19 cellular contexts compared by ENCODE assay signal in genomic region chr12:32100361-32100760, GRCh38. TPM values are rescaled to one million over a fixed set of nuclear protein-coding genes. Genes with fewer than 3 reads are reported as not detected.
A peak's percentile ranks its signal among the peaks of the same experiment; 100 is the strongest.
DNase-seq lines count a peak whose midpoint lies in the region; TF ChIP-seq lines count a peak whose summit lies in the region.
"Had no signal": no experiment of that assay in that cellular context is flagged by ENCODE, and none has a peak within 500 bp of the region (broad histone marks: within the 10 kb centered on the region; RNA-seq: fewer than 3 reads in every experiment).

No MANE protein-coding gene starts in this region.

- peak overlapping the region; percentile 44 for H2AK5ac ChIP-seq in mesenchymal stem cell (ENCODE audit: low read length, severe bottlenecking)

- H3K36me3 Mint-ChIP-seq in endodermal cell (ENCODE audit: low read depth), result no peaks in the 10 kb centered on the region
- H3K36me3 Mint-ChIP-seq: CD4-positive, alpha-beta memory T cell had no signal

- H3K9me3 Mint-ChIP-seq in endodermal cell, result no peaks in the 10 kb centered on the region
- H3K9me3 Mint-ChIP-seq: CD4-positive, alpha-beta memory T cell; HFFc6 had no signal

- TF ChIP-seq CTCF in endodermal cell (conservative IDR thresholded peaks at IDR 0.05), result no peak
- no peak for TF ChIP-seq CTCF in MM.1S (IDR thresholded peaks at IDR 0.05; ENCODE audit: low read length)
- TF ChIP-seq CTCF in right atrium auricular region (IDR thresholded peaks at IDR 0.05), result no peak

- H3K79me1 ChIP-seq in mesenchymal stem cell (replicated peaks; ENCODE audit: low read length, poor library complexity, severe bottlenecking), result no peaks in the 10 kb centered on the region

- no peak overlapping the region for H3K18ac ChIP-seq in mesenchymal stem cell (ENCODE audit: low read depth in 1 of 2, low read length in 2 of 2)

- H4K8ac ChIP-seq in mesenchymal stem cell (ENCODE audit: low read length), result no peak overlapping the region

- no peaks in the 10 kb centered on the region for H3K79me2 ChIP-seq in MM.1S (ENCODE audit: low read length)

- H3K23ac ChIP-seq in mesenchymal stem cell (ENCODE audit: low read length in 2 of 2), result no peak overlapping the region

- no peaks in the 10 kb centered on the region for H3K36me3 ChIP-seq in ES-I3 (ENCODE audit: insufficient read depth, low read length)
- no peaks in the 10 kb centered on the region for H3K36me3 ChIP-seq in HUES6 (ENCODE audit: control insufficient read depth, insufficient read depth, low read length)
- H3K36me3 ChIP-seq in endodermal cell (ENCODE audit: control insufficient read depth, insufficient read depth, low read length), result no peaks in the 10 kb centered on the region
- no peaks in the 10 kb centered on the region for H3K36me3 ChIP-seq in mesenchymal stem cell (ENCODE audit: control insufficient read depth in 1 of 2, insufficient read depth in 2 of 2, low read depth in 1 of 2, low read length in 2 of 2)
- no peaks in the 10 kb centered on the region for H3K36me3 ChIP-seq in MM.1S (replicated peaks; ENCODE audit: insufficient read depth, low read length)
- no peaks in the 10 kb centered on the region for H3K36me3 ChIP-seq in right atrium auricular region

- H3K4me1 Mint-ChIP-seq in endodermal cell, result peaks cover 15% of the 10 kb centered on the region
- H3K4me1 Mint-ChIP-seq: CD4-positive, alpha-beta memory T cell had no signal

- H4K91ac ChIP-seq in mesenchymal stem cell (ENCODE audit: low read length), result peak overlapping the region; percentile 27

- no peaks in the 10 kb centered on the region for H3K9me3 ChIP-seq in ES-I3 (ENCODE audit: control insufficient read depth, insufficient read depth, low read length)
- H3K9me3 ChIP-seq in HUES6 (ENCODE audit: control insufficient read depth, insufficient read depth, low read depth, low read length), result no peaks in the 10 kb centered on the region
- H3K9me3 ChIP-seq in endodermal cell (ENCODE audit: control insufficient read depth, low read length), result no peaks in the 10 kb centered on the region
- no peaks in the 10 kb centered on the region for H3K9me3 ChIP-seq in mesenchymal stem cell (ENCODE audit: control insufficient read depth, low read length)
- H3K9me3 ChIP-seq in MM.1S (replicated peaks; ENCODE audit: insufficient read depth, low read length), result no peaks in the 10 kb centered on the region
- no peaks in the 10 kb centered on the region for H3K9me3 ChIP-seq in right atrium auricular region
- H3K9me3 ChIP-seq: A549 had no signal

- H3K9ac ChIP-seq in ES-I3 (ENCODE audit: low read depth, low read length) (peak overlapping the region; percentile 24; the same call in 1 of the 2 replicates), HUES6 (ENCODE audit: low read length) (peak overlapping the region; percentile 43), endodermal cell (ENCODE audit: extremely low read depth, low read length, poor library complexity, severe bottlenecking) (no peak overlapping the region), mesenchymal stem cell (ENCODE audit: low read length) (no peak overlapping the region), MM.1S (ENCODE audit: low read length) (no peak overlapping the region)

- H3K9me2 ChIP-seq in MM.1S (replicated peaks; ENCODE audit: insufficient read depth, low read length), result no peaks in the 10 kb centered on the region

- H3K4ac ChIP-seq in mesenchymal stem cell (ENCODE audit: low read depth in 1 of 2, low read length in 2 of 2), result no peak overlapping the region

- H3F3A ChIP-seq in MM.1S (ENCODE audit: insufficient read depth, low read length), result no peaks in the 10 kb centered on the region

- no peaks in the 10 kb centered on the region for H4K20me1 ChIP-seq in MM.1S (ENCODE audit: insufficient read depth, low read length)

- peak overlapping the region; percentile 62; the same call in 1 of the 2 replicates for H3K27ac ChIP-seq in HUES6 (ENCODE audit: low read depth, low read length)
- H3K27ac ChIP-seq in endodermal cell (ENCODE audit: low read depth, low read length), result no peak overlapping the region
- H3K27ac ChIP-seq in mesenchymal stem cell (ENCODE audit: low read length, poor library complexity, severe bottlenecking), result no peak overlapping the region
- H3K27ac ChIP-seq in MM.1S (ENCODE audit: low read length), result no peak overlapping the region
- H3K27ac ChIP-seq in right atrium auricular region, result no peak overlapping the region
- H3K27ac ChIP-seq: 22Rv1, A549, C4-2B, HL-60 had no signal

- DNase-seq in endodermal cell (peak; percentile 54), mesenchymal stem cell (no peak), MM.1S (no peak), GOT3 (lab: John Stamatoyannopoulos, UW) (no peak), right atrium auricular region (ENCODE audit: low spot score) (no peak), DMS53 (lab: John Stamatoyannopoulos, UW) (no peak)
- DNase-seq: AML-193; CD4-positive, alpha-beta memory T cell; DMS153; DMS79 treated with DMSO at 0.1 percent for 48 hours; HFFc6; KG1 had no signal

- H2BK5ac ChIP-seq in mesenchymal stem cell (ENCODE audit: low read depth, low read length, poor library complexity, severe bottlenecking), result no peak overlapping the region

- H3K27me3 Mint-ChIP-seq in endodermal cell (ENCODE audit: insufficient read depth), result peaks cover 5% of the 10 kb centered on the region
- H3K27me3 Mint-ChIP-seq: CD4-positive, alpha-beta memory T cell had no signal

- no peak overlapping the region for H2BK12ac ChIP-seq in mesenchymal stem cell (ENCODE audit: low read length in 2 of 2)

- no peak overlapping the region for H2BK15ac ChIP-seq in mesenchymal stem cell (ENCODE audit: low read depth, poor library complexity, severe bottlenecking)

- H3K4me1 ChIP-seq in ES-I3 (ENCODE audit: insufficient read depth, low read length) (peaks cover 5% of the 10 kb centered on the region), HUES6 (ENCODE audit: control insufficient read depth, insufficient read depth, low read length) (peaks cover 19% of the 10 kb centered on the region), endodermal cell (ENCODE audit: control insufficient read depth, insufficient read depth, low read length) (no peaks in the 10 kb centered on the region), mesenchymal stem cell (ENCODE audit: control insufficient read depth, insufficient read depth, low read depth, low read length) (peaks cover 2% of the 10 kb centered on the region), MM.1S (ENCODE audit: low read length) (no peaks in the 10 kb centered on the region), right atrium auricular region (no peaks in the 10 kb centered on the region)

- H3K14ac ChIP-seq in mesenchymal stem cell (ENCODE audit: low read length in 2 of 2), result no peak overlapping the region

- H3K4me3 Mint-ChIP-seq in endodermal cell, result no peak overlapping the region
- H3K4me3 Mint-ChIP-seq: CD4-positive, alpha-beta memory T cell; HFFc6 had no signal

- H2AFZ ChIP-seq in mesenchymal stem cell (ENCODE audit: low read depth, low read length), result no peak overlapping the region
- no peak overlapping the region for H2AFZ ChIP-seq in MM.1S (ENCODE audit: low read length)

- 67 to 91% methylated on average over 1 to 4 of the region's 4 CpGs for WGBS in endodermal cell (ENCODE audit: insufficient coverage in 1 of 2, insufficient read length in 1 of 2), 2 experiments
- 89% methylated on average over 3 of the region's 4 CpGs for WGBS in mesenchymal stem cell

- H3K4me2 ChIP-seq in mesenchymal stem cell (ENCODE audit: low read length, poor library complexity, severe bottlenecking), result no peak overlapping the region
- no peak overlapping the region for H3K4me2 ChIP-seq in MM.1S (ENCODE audit: low read depth, low read length)
- H3K4me2 ChIP-seq: A549 had no signal

- H2BK120ac ChIP-seq in mesenchymal stem cell (ENCODE audit: low read depth, low read length), result no peak overlapping the region

- no peak overlapping the region for H3K4me3 ChIP-seq in HUES6 (ENCODE audit: low read depth, low read length)
- no peak overlapping the region for H3K4me3 ChIP-seq in endodermal cell (ENCODE audit: low read length)
- H3K4me3 ChIP-seq in mesenchymal stem cell (ENCODE audit: insufficient read depth in 1 of 2, low read depth in 1 of 2, low read length in 2 of 2), result no peak overlapping the region
- no peak overlapping the region for H3K4me3 ChIP-seq in MM.1S (ENCODE audit: low read length)
- H3K4me3 ChIP-seq in right atrium auricular region, result no peak overlapping the region
- H3K4me3 ChIP-seq: A549, GM12878 had no signal

- no peaks in the 10 kb centered on the region for H3K27me3 ChIP-seq in HUES6 (ENCODE audit: control insufficient read depth, insufficient read depth, low read length)
- H3K27me3 ChIP-seq in endodermal cell (ENCODE audit: control insufficient read depth, insufficient read depth, low read length, poor library complexity, severe bottlenecking), result no peaks in the 10 kb centered on the region
- H3K27me3 ChIP-seq in mesenchymal stem cell (ENCODE audit: control insufficient read depth in 1 of 2, insufficient read depth in 1 of 2, low read length in 2 of 2), result no peaks in the 10 kb centered on the region
- H3K27me3 ChIP-seq in MM.1S (replicated peaks; ENCODE audit: insufficient read depth, low read length), result no peaks in the 10 kb centered on the region
- H3K27me3 ChIP-seq in right atrium auricular region, result no peaks in the 10 kb centered on the region

- peak overlapping the region; percentile 49 for H3K27ac Mint-ChIP-seq in endodermal cell
- H3K27ac Mint-ChIP-seq: HFFc6 had no signal

RNA-seq across cellular contexts. Expression of gene BICD1, which starts 6.3 kb away (rescaled TPM):
- total RNA-seq in endodermal cell (100 to 1,000 TPM in 1 of 2 donors, 10 to 100 TPM in 1; 56.0 to 101 TPM), right atrium auricular region (1 to 10 TPM; 3.3 to 6.6 TPM)
- 24.8 TPM for polyA plus RNA-seq in endodermal cell (2013, experiment 1 of 2)
- 21.9 TPM for polyA plus RNA-seq in endodermal cell (2013, experiment 2 of 2)
- 12.2 TPM for polyA plus RNA-seq in mesenchymal stem cell (2013, experiment 1 of 2)
- polyA plus RNA-seq in mesenchymal stem cell (2013, experiment 2 of 2), result 11.8 TPM

Comparison
In these comparisons a context has a peak if more than half of its experiments do, and no peak if none do; other contexts are left out.
1. H3K9ac ChIP-seq: peak in ES-I3 (single experiment) and HUES6 (single experiment); none in endodermal cell (single experiment), mesenchymal stem cell (single experiment) and MM.1S (single experiment).
2. RNA of gene BICD1, which starts 6.3 kb away (total RNA-seq): 56.0 to 101 TPM in endodermal cell; 3.3 to 6.6 TPM in right atrium auricular region; every median in the first group is over 4 times any median in the second.